ENCODE assay signal across 9 cellular contexts in genomic region chr11:44305643-44306468, GRCh38. TPM values are rescaled to one million over a fixed set of nuclear protein-coding genes. Genes with fewer than 3 reads are reported as not detected.
DNase-seq lines count a peak whose midpoint lies in the region; ATAC-seq and TF ChIP-seq lines count a peak whose summit lies in the region.
"Had no signal": no experiment of that assay in that cellular context is flagged by ENCODE, and none has a peak within 500 bp of the region (broad histone marks: within the 10 kb centered on the region; RNA-seq: fewer than 3 reads in every experiment).

No MANE protein-coding gene starts in this region.

- H3K27ac ChIP-seq in body of pancreas, result no peak overlapping the region
- no peak overlapping the region for H3K27ac ChIP-seq in transverse colon

- H3K9me3 ChIP-seq in body of pancreas (no peaks in the 10 kb centered on the region), mononuclear cell (ENCODE audit: low read depth, low read length) (no peaks in the 10 kb centered on the region), transverse colon (no peaks in the 10 kb centered on the region)

- no peak for TF ChIP-seq CTCF in body of pancreas (IDR thresholded peaks at IDR 0.05)
- TF ChIP-seq CTCF in transverse colon (IDR thresholded peaks at IDR 0.05), result no peak

- ATAC-seq in body of pancreas (peak; percentile 39), HG02884 (IDR thresholded peaks at IDR 0.05; ENCODE audit: unreplicated experiment) (no peak)

- in situ Hi-C loops in transverse colon (cut with MboI; ENCODE audit: low pct_ligation_motif_present in 1 of 4, low pct_unique_long_range_greater_than_20kb in 1 of 4, low sequenced_read_pairs in 3 of 4), result loop anchor here in 1 of 4 donors (25.0 kb wide), 1 partner anchor 581 kb away; no protein-coding TSS in a partner anchor

- H3K36me3 ChIP-seq in body of pancreas (replicated peaks in 1 of 2; ENCODE audit: insufficient read depth in 1 of 2, low read depth in 2 of 2) (no peaks in the 10 kb centered on the region), transverse colon (no peaks in the 10 kb centered on the region)

- intact Hi-C loops in body of pancreas (cut with DNase I), result no loop called here
- intact Hi-C loops in transverse colon (cut with DNase I; ENCODE audit: low total_unique reads), result no loop called here

- peaks cover 48% of the 10 kb centered on the region for H3K4me1 ChIP-seq in body of pancreas
- H3K4me1 ChIP-seq in mononuclear cell (ENCODE audit: insufficient read depth, low read length), result peaks cover 22% of the 10 kb centered on the region
- H3K4me1 ChIP-seq in transverse colon, result peaks cover 9 to 43% (median 36%) of the 10 kb centered on the region in 4 donors

- no peak for TF ChIP-seq EP300 in transverse colon (IDR thresholded peaks at IDR 0.05; ENCODE audit: low read depth)

- H3K27me3 ChIP-seq in body of pancreas, result peaks cover 0 to 58% of the 10 kb centered on the region in 2 donors
- H3K27me3 ChIP-seq in mononuclear cell (ENCODE audit: insufficient read depth, low read length), result peaks cover 90% of the 10 kb centered on the region
- H3K27me3 ChIP-seq in transverse colon, result peaks cover 100% of the 10 kb centered on the region

- TF ChIP-seq POLR2A in body of pancreas (IDR thresholded peaks at IDR 0.05) (no peak), transverse colon (IDR thresholded peaks at IDR 0.05) (no peak)

- peak overlapping the region in 1 of 2 donors; percentile 64 for H3K4me3 ChIP-seq in body of pancreas
- H3K4me3 ChIP-seq in mononuclear cell (ENCODE audit: low read length), result peak overlapping the region; percentile 42
- peak overlapping the region; percentile 38 to 80 (median 47) for H3K4me3 ChIP-seq in transverse colon

- peak; percentile 71 for DNase-seq in activated effector memory CD4-positive, alpha-beta T cell treated with anti-CD3 and anti-CD28 coated beads, Interleukin-2, amount 50 U/mL, for 16 hours
- no peak for DNase-seq in activated effector memory CD4-positive, alpha-beta T cell treated with Interleukin-2 at 50 U/mL for 16 hours
- DNase-seq in body of pancreas, result peak in 3 of 4 donors; percentile 29 to 43 (median 31)
- DNase-seq in transverse colon, result peak; percentile 20
- no peak for DNase-seq in putamen (ENCODE audit: low spot score)
- no peak for DNase-seq in SKM-1 (lab: John Stamatoyannopoulos, UW; ENCODE audit: unreplicated experiment)

- WGBS in body of pancreas, 2 donors, result 6 to 12% methylated on average over 27 to 58 of the region's 58 CpGs
- WGBS in transverse colon (ENCODE audit: low coverage in 1 of 2), 2 donors, result 18% methylated on average over 55 of the region's 58 CpGs; no CpG with 5 or more reads in 1 of the 2 donors

RNA-seq across cellular contexts. Expression of gene ALX4, which starts 4.1 kb away (rescaled TPM):
- not detected for total RNA-seq in body of pancreas
- total RNA-seq in mononuclear cell, result not detected
- not detected for total RNA-seq in transverse colon
- total RNA-seq: activated CD8-positive, alpha-beta memory T cell treated with anti-CD3 and anti-CD28 coated beads for 36 hours had no signal

Comparison
In these comparisons a context has a peak if more than half of its experiments do, and no peak if none do; other contexts are left out.
1. DNase-seq: peak in activated effector memory CD4-positive, alpha-beta T cell treated with anti-CD3 and anti-CD28 coated beads, Interleukin-2, amount 50 U/mL, for 16 hours (single experiment), body of pancreas (3 of 4) and transverse colon (single experiment); none in activated effector memory CD4-positive, alpha-beta T cell treated with Interleukin-2 at 50 U/mL for 16 hours (single experiment), putamen (single experiment) and SKM-1 (single experiment).